In genomic region chr5:172762214-172763119, GRCh38 we compare ENCODE assay signal across 17 cellular contexts. TPM values are rescaled to one million over a fixed set of nuclear protein-coding genes. Genes with fewer than 3 reads are reported as not detected.
A peak's percentile ranks its signal among the peaks of the same experiment; 100 is the strongest.
DNase-seq lines count a peak whose midpoint lies in the region; TF ChIP-seq lines count a peak whose summit lies in the region.
"Had no signal": no experiment of that assay in that cellular context is flagged by ENCODE, and none has a peak within 500 bp of the region (broad histone marks: within the 10 kb centered on the region; RNA-seq: fewer than 3 reads in every experiment).

No MANE protein-coding gene starts in this region.

- H3K27ac Mint-ChIP-seq in CD4-positive, alpha-beta memory T cell, result peak overlapping the region in 4 of 7 donors; percentile 31 to 57 (median 42)
- H3K27ac Mint-ChIP-seq in nephron progenitor cell, result no peak overlapping the region
- H3K27ac Mint-ChIP-seq: GM23338 had no signal

- peaks cover 7 to 8% of the 10 kb centered on the region in 2 donors for H3K36me3 Mint-ChIP-seq in CD4-positive, alpha-beta memory T cell
- H3K36me3 Mint-ChIP-seq in nephron progenitor cell (ENCODE audit: low read depth), result peaks cover 18% of the 10 kb centered on the region

- H3K4me3 ChIP-seq in CD4-positive, alpha-beta memory T cell (ENCODE audit: low read length in 2 of 2), result no peak overlapping the region
- H3K4me3 ChIP-seq: GM23338, PC-9, SJSA1 had no signal

- H3K4me1 Mint-ChIP-seq in CD4-positive, alpha-beta memory T cell, result peaks cover 28 to 43% (median 34%) of the 10 kb centered on the region in 4 donors
- H3K4me1 Mint-ChIP-seq in nephron progenitor cell, result peaks cover 53% of the 10 kb centered on the region

- peaks cover 0 to 22% (median 11%) of the 10 kb centered on the region in 8 donors for H3K9me3 Mint-ChIP-seq in CD4-positive, alpha-beta memory T cell
- H3K9me3 Mint-ChIP-seq in nephron progenitor cell, result peaks cover 23% of the 10 kb centered on the region
- H3K9me3 Mint-ChIP-seq: GM23338 had no signal

- no peaks in the 10 kb centered on the region for H3K27me3 ChIP-seq in CD4-positive, alpha-beta memory T cell (ENCODE audit: insufficient read depth, low read length)
- H3K27me3 ChIP-seq: SJSA1 had no signal

- peaks cover 0 to 1% of the 10 kb centered on the region in 2 donors for H3K27me3 Mint-ChIP-seq in CD4-positive, alpha-beta memory T cell
- H3K27me3 Mint-ChIP-seq in nephron progenitor cell (ENCODE audit: low read depth, poor library complexity), result peaks cover 25% of the 10 kb centered on the region

- DNase-seq in CD4-positive, alpha-beta memory T cell, result no peak
- DNase-seq in NCI-H510A treated with DMSO at 0.1 percent for 48 hours (lab: John Stamatoyannopoulos, UW) (peak; percentile 50), mesenteric fat pad (ENCODE audit: low spot score) (peak; percentile 85), posterior vena cava (ENCODE audit: low spot score) (peak; percentile 81), iPS-NIHi7 (ENCODE audit: extremely low spot score) (no peak), NAMALWA (ENCODE audit: low spot score) (no peak), nephron progenitor cell (no peak)
- DNase-seq: CD8-positive, alpha-beta T cell; DMS79; KG1; NCI-H1436; NCI-H2029; NCI-H2171; NCI-H446 treated with DMSO at 0.1 percent for 48 hours; PC-9 had no signal

- no peak for TF ChIP-seq CTCF in nephron progenitor cell (IDR thresholded peaks at IDR 0.05)

- CTCF ChIA-PET in CD4-positive, alpha-beta memory T cell (lab: Charles Lee; ENCODE audit: partially characterized antibody), result no interaction called here

- peaks cover 30% of the 10 kb centered on the region for H3K4me1 ChIP-seq in CD4-positive, alpha-beta memory T cell (ENCODE audit: insufficient read depth, low read length)

- H3K36me3 ChIP-seq in CD4-positive, alpha-beta memory T cell (ENCODE audit: insufficient read depth, low read length), result peaks cover under 1% of the 10 kb centered on the region

- no peak overlapping the region for H3K27ac ChIP-seq in CD4-positive, alpha-beta memory T cell (ENCODE audit: low read depth, low read length)
- H3K27ac ChIP-seq: PC-9, SJSA1 had no signal

- H3K4me3 Mint-ChIP-seq in CD4-positive, alpha-beta memory T cell, result no peak overlapping the region
- no peak overlapping the region for H3K4me3 Mint-ChIP-seq in nephron progenitor cell
- H3K4me3 Mint-ChIP-seq: CD8-positive, alpha-beta T cell; GM23338 had no signal

- intact Hi-C loops in CD4-positive, alpha-beta memory T cell (cut with micrococcal nuclease), result no loop called here
- intact Hi-C loops in posterior vena cava (cut with DNase I), result loop anchor here in 1 of 2 donors (5.0 kb wide), 1 partner anchor 35 kb away; no protein-coding TSS in a partner anchor

- H3K9me3 ChIP-seq in CD4-positive, alpha-beta memory T cell (ENCODE audit: control insufficient read depth in 1 of 2, low read length in 2 of 2), result no peaks in the 10 kb centered on the region
- H3K9me3 ChIP-seq: SJSA1 had no signal

- POLR2A ChIA-PET in CD4-positive, alpha-beta memory T cell (lab: Charles Lee; ENCODE audit: partially characterized antibody), result interaction anchor here (1.4 to 6.4 kb wide), 3 partner anchors 9 to 46 kb away, joined by 3 to 56 read pairs (median 11); partner anchors contain the start of gene DUSP1

RNA-seq across cellular contexts. Expression of gene DUSP1, which starts 8.5 kb away (rescaled TPM):
- 10 to 100 TPM; 18.0 to 18.8 TPM for total RNA-seq in CD4-positive, alpha-beta memory T cell
- 100 to 1,000 TPM; 297 to 879 TPM for polyA plus RNA-seq in CD4-positive, alpha-beta memory T cell
- total RNA-seq in mesenteric fat pad, result 1,666 TPM
- total RNA-seq in posterior vena cava, result 1,000 to 10,000 TPM in 1 of 2 donors, 100 to 1,000 TPM in 1; 445 to 1,411 TPM

Comparison
In these comparisons a context has a peak if more than half of its experiments do, and no peak if none do; other contexts are left out.
1. DNase-seq: peak in NCI-H510A treated with DMSO at 0.1 percent for 48 hours (single experiment), mesenteric fat pad (single experiment) and posterior vena cava (single experiment); none in CD4-positive, alpha-beta memory T cell (0 of 5), iPS-NIHi7 (single experiment), NAMALWA (single experiment) and nephron progenitor cell (single experiment).
2. RNA of gene DUSP1, which starts 8.5 kb away (total RNA-seq): 1,666 TPM in mesenteric fat pad (single experiment) and 445 to 1,411 TPM in posterior vena cava; 18.0 to 18.8 TPM in CD4-positive, alpha-beta memory T cell; every median in the first group is over 10 times any median in the second.